ENCODE assay signal across 24 cellular contexts in the genomic region with DNA sequence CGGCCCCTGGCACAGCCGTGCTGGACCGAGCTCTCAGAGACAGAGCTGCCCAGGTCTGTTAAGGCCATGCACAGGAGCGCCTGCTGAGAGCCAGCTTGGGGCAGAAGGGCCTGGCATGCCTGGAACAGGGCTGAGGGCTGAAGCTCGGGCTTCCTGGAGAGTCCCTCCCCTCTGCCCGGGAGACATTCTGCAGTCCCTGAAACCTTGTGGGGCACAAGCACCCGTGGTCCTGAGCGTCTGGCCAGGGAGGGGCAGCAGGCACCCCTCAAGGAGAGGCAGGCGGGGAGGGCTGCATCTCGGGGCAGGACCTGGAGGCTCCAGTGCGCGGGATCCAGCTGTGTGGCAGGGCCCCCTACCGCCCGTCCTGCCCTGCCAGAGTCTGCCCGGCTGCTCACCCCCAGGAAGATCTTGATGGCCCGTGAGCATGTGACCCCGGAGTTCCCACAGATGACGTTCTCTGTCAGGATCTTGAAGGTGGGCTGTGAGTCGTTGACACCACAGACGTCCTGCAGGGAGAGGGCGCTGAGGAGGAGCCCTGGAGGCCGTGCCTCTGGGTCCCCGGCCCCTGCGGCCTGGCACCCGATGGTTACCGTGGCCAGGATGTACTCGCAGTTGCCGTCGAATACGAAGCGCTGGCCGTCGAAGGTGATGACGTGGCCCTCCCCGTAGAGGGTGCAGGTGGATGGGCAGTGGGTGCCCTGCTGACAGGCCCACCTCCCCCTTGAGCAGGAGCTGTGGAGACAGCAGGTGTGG. TPM values are rescaled to one million over a fixed set of nuclear protein-coding genes. Genes with fewer than 3 reads are reported as not detected.
"Had no signal": no experiment of that assay in that cellular context is flagged by ENCODE, and none has a peak within 500 bp of the region (broad histone marks: within the 10 kb centered on the region; RNA-seq: fewer than 3 reads in every experiment).

No MANE protein-coding gene starts in this region.

- H3K4me1 ChIP-seq: adrenal gland had no signal

- H3K27me3 ChIP-seq: adrenal gland had no signal

- H3K36me3 ChIP-seq: adrenal gland had no signal

- H3K9me3 ChIP-seq: adrenal gland had no signal

- ATAC-seq: activated CD8-positive, alpha-beta T cell treated with anti-CD3 and anti-CD28 coated beads, Interleukin-2, amount 10 ng/mL, durations not matched to agents 7 days and 5 days; T-helper 17 cell; WTC11 had no signal

- H3K27ac ChIP-seq: adrenal gland had no signal

- DNase-seq: activated CD4-positive, alpha-beta T cell treated with anti-CD3 and anti-CD28 coated beads for 48 hours; activated CD4-positive, alpha-beta T cell treated with anti-CD3 and anti-CD28 coated beads, Interleukin-2, amount 50 U/mL, for 4 hours; activated CD4-positive, CD25-positive, alpha-beta regulatory T cell treated with anti-CD3 and anti-CD28 coated beads, Interleukin-2, amount 50 U/mL, for 72 hours; activated CD8-positive, alpha-beta memory T cell treated with anti-CD3 and anti-CD28 coated beads, Interleukin-2, amount 50 U/mL, for 48 hours; activated CD8-positive, alpha-beta T cell treated with anti-CD3 and anti-CD28 coated beads, Interleukin-2, amount 10 ng/mL, durations not matched to agents 7 days and 5 days; activated naive CD4-positive, alpha-beta T cell treated with anti-CD3 and anti-CD28 coated beads, Interleukin-2, amount 50 U/mL, for 16 hours; activated naive CD8-positive, alpha-beta T cell treated with anti-CD3 and anti-CD28 coated beads, Interleukin-2, amount 10 ng/mL, durations not matched to agents 7 days and 5 days; activated T-cell treated with anti-CD3 and anti-CD28 coated beads, Interleukin-2, amount 50 U/mL, for 1 hour; adrenal gland; anterior cingulate cortex; MM.1S; NCI-H1105; NCI-H1436; NCI-H1694 treated with DMSO at 0.1 percent for 48 hours; NCI-H2029 treated with DMSO at 0.1 percent for 48 hours; NCI-H510A treated with DMSO at 0.1 percent for 48 hours; NCI-H69; NK-92 treated with Interleukin-12 subunit alpha and Interleukin-12 subunit beta, amount 100 ng/mL, for 24 hours; OCI-M1; SIG-M5; T-helper 17 cell; T-helper 9 cell had no signal

- H3K4me3 ChIP-seq: adrenal gland had no signal

RNA-seq across cellular contexts. Expression of gene MUC6, which starts 10.9 kb away (rescaled TPM):
- total RNA-seq: activated CD8-positive, alpha-beta T cell treated with anti-CD3 and anti-CD28 coated beads, Interleukin-2, amount 10 ng/mL, durations not matched to agents 7 days and 5 days; activated naive CD8-positive, alpha-beta T cell treated with anti-CD3 and anti-CD28 coated beads, Interleukin-2, amount 10 ng/mL, durations not matched to agents 7 days and 5 days; cardiac septum; T-helper 17 cell had no signal

RNA-seq across cellular contexts. Expression of gene MUC2, which starts 49.1 kb away (rescaled TPM):
- total RNA-seq: activated CD8-positive, alpha-beta T cell treated with anti-CD3 and anti-CD28 coated beads, Interleukin-2, amount 10 ng/mL, durations not matched to agents 7 days and 5 days; activated naive CD8-positive, alpha-beta T cell treated with anti-CD3 and anti-CD28 coated beads, Interleukin-2, amount 10 ng/mL, durations not matched to agents 7 days and 5 days; T-helper 17 cell had no signal
